In the genomic region with DNA sequence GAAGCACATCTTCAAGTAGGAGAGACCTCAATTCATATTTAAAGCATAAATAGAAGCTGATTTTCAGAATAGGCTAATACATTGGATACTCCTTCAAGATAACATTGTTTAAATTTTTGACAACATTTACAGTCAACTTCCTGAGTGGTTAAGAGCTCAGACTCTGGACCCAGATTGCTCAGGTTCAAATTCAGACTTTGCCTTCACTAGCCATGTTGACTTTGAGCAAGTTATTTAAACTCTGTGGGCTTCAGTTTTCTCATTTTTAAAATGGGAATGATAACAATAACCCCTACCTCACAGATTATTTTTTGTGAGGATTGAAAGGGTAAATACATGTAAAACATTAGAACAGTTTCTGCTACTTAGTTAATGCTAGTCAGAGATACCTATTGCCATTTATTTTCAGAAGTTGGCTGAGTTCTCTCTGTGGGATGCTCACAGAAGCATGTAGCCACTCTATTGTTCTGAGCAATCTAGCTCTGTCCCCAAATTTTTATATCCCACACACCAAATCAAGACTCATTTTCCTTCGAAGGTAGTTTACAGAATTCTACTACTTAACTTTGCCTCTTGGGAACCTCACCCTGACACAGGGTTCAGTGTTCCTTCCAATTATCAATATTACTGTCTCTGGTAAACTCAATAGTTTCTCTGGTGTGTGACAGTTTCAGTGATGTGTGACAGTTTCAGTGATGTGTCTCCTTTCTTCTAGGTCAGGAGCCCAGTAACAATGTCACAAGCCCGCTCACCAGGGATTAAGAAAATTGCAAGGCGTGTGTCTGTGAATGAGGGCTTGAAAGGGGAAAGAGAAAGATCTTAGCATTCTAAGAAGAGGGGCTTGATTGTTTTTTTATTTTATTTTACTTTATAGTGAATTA, we compare ENCODE assay signal across 1 cellular context.
TF ChIP-seq lines count a peak whose summit lies in the region.

No MANE protein-coding gene starts in this region.

TF ChIP-seq in HepG2, 621 proteins besides CTCF, POLR2A, EP300 and RAD21 (continued from another document and continues in another):
- TF ChIP-seq, protein P1, sequence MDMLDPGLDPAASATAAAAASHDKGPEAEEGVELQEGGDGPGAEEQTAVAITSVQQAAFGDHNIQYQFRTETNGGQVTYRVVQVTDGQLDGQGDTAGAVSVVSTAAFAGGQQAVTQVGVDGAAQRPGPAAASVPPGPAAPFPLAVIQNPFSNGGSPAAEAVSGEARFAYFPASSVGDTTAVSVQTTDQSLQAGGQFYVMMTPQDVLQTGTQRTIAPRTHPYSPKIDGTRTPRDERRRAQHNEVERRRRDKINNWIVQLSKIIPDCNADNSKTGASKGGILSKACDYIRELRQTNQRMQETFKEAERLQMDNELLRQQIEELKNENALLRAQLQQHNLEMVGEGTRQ (IDR thresholded peaks at IDR 0.05; ENCODE audit: low read depth, low read length) = no peak
- TF ChIP-seq, protein P1 (CRISPR knock-in tag; IDR thresholded peaks at IDR 0.05; ENCODE audit: borderline replicate concordance) = no peak
- no peak for TF ChIP-seq ZNF225 (CRISPR knock-in tag; IDR thresholded peaks at IDR 0.05)
- TF ChIP-seq, protein P2, sequence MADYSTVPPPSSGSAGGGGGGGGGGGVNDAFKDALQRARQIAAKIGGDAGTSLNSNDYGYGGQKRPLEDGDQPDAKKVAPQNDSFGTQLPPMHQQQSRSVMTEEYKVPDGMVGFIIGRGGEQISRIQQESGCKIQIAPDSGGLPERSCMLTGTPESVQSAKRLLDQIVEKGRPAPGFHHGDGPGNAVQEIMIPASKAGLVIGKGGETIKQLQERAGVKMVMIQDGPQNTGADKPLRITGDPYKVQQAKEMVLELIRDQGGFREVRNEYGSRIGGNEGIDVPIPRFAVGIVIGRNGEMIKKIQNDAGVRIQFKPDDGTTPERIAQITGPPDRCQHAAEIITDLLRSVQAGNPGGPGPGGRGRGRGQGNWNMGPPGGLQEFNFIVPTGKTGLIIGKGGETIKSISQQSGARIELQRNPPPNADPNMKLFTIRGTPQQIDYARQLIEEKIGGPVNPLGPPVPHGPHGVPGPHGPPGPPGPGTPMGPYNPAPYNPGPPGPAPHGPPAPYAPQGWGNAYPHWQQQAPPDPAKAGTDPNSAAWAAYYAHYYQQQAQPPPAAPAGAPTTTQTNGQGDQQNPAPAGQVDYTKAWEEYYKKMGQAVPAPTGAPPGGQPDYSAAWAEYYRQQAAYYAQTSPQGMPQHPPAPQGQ (CRISPR knock-in tag; IDR thresholded peaks at IDR 0.05; ENCODE audit: borderline replicate concordance) = no peak
- no peak for TF ChIP-seq ZNF333 (CRISPR knock-in tag; IDR thresholded peaks at IDR 0.05; ENCODE audit: borderline replicate concordance)
- no peak for TF ChIP-seq SP4 (CRISPR knock-in tag; IDR thresholded peaks at IDR 0.05)
- TF ChIP-seq, protein P3, sequence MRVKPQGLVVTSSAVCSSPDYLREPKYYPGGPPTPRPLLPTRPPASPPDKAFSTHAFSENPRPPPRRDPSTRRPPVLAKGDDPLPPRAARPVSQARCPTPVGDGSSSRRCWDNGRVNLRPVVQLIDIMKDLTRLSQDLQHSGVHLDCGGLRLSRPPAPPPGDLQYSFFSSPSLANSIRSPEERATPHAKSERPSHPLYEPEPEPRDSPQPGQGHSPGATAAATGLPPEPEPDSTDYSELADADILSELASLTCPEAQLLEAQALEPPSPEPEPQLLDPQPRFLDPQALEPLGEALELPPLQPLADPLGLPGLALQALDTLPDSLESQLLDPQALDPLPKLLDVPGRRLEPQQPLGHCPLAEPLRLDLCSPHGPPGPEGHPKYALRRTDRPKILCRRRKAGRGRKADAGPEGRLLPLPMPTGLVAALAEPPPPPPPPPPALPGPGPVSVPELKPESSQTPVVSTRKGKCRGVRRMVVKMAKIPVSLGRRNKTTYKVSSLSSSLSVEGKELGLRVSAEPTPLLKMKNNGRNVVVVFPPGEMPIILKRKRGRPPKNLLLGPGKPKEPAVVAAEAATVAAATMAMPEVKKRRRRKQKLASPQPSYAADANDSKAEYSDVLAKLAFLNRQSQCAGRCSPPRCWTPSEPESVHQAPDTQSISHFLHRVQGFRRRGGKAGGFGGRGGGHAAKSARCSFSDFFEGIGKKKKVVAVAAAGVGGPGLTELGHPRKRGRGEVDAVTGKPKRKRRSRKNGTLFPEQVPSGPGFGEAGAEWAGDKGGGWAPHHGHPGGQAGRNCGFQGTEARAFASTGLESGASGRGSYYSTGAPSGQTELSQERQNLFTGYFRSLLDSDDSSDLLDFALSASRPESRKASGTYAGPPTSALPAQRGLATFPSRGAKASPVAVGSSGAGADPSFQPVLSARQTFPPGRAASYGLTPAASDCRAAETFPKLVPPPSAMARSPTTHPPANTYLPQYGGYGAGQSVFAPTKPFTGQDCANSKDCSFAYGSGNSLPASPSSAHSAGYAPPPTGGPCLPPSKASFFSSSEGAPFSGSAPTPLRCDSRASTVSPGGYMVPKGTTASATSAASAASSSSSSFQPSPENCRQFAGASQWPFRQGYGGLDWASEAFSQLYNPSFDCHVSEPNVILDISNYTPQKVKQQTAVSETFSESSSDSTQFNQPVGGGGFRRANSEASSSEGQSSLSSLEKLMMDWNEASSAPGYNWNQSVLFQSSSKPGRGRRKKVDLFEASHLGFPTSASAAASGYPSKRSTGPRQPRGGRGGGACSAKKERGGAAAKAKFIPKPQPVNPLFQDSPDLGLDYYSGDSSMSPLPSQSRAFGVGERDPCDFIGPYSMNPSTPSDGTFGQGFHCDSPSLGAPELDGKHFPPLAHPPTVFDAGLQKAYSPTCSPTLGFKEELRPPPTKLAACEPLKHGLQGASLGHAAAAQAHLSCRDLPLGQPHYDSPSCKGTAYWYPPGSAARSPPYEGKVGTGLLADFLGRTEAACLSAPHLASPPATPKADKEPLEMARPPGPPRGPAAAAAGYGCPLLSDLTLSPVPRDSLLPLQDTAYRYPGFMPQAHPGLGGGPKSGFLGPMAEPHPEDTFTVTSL (CRISPR knock-in tag; IDR thresholded peaks at IDR 0.05; ENCODE audit: borderline replicate concordance) = peak; percentile 93; the same call in 1 of the 2 replicates
- no peak for TF ChIP-seq SAFB2 (CRISPR knock-in tag; IDR thresholded peaks at IDR 0.05; ENCODE audit: borderline replicate concordance, low read depth)
- TF ChIP-seq ELF3 (CRISPR knock-in tag; IDR thresholded peaks at IDR 0.05) = 0 out of 2 replicates have a peak, but pooled peaks have one; percentile 16
- peak; percentile 35 for TF ChIP-seq ASH2L (IDR thresholded peaks at IDR 0.05; ENCODE audit: insufficient read length, low read depth, low read length)
- TF ChIP-seq, protein P4, sequence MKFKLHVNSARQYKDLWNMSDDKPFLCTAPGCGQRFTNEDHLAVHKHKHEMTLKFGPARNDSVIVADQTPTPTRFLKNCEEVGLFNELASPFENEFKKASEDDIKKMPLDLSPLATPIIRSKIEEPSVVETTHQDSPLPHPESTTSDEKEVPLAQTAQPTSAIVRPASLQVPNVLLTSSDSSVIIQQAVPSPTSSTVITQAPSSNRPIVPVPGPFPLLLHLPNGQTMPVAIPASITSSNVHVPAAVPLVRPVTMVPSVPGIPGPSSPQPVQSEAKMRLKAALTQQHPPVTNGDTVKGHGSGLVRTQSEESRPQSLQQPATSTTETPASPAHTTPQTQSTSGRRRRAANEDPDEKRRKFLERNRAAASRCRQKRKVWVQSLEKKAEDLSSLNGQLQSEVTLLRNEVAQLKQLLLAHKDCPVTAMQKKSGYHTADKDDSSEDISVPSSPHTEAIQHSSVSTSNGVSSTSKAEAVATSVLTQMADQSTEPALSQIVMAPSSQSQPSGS (CRISPR knock-in tag; IDR thresholded peaks at IDR 0.05) = 0 out of 2 replicates have a peak, but pooled peaks have one; percentile 18
- TF ChIP-seq ZNF329 (CRISPR knock-in tag; IDR thresholded peaks at IDR 0.05; ENCODE audit: low read depth) = no peak
- TF ChIP-seq, protein P5, sequence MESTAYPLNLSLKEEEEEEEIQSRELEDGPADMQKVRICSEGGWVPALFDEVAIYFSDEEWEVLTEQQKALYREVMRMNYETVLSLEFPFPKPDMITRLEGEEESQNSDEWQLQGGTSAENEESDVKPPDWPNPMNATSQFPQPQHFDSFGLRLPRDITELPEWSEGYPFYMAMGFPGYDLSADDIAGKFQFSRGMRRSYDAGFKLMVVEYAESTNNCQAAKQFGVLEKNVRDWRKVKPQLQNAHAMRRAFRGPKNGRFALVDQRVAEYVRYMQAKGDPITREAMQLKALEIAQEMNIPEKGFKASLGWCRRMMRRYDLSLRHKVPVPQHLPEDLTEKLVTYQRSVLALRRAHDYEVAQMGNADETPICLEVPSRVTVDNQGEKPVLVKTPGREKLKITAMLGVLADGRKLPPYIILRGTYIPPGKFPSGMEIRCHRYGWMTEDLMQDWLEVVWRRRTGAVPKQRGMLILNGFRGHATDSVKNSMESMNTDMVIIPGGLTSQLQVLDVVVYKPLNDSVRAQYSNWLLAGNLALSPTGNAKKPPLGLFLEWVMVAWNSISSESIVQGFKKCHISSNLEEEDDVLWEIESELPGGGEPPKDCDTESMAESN (CRISPR knock-in tag; conservative IDR thresholded peaks at IDR 0.05) = no peak
- no peak for TF ChIP-seq NONO (IDR thresholded peaks at IDR 0.05)
- TF ChIP-seq NONO (CRISPR knock-in tag; conservative IDR thresholded peaks at IDR 0.05) = peak; percentile 55; the same call in 1 of the 2 replicates
- no peak for TF ChIP-seq HNRNPLL (IDR thresholded peaks at IDR 0.05; ENCODE audit: low read depth, low read length, poor library complexity, severe bottlenecking)
- no peak for TF ChIP-seq ZNF839 (CRISPR knock-in tag; IDR thresholded peaks at IDR 0.05; ENCODE audit: borderline replicate concordance)
- TF ChIP-seq RARA (CRISPR knock-in tag; IDR thresholded peaks at IDR 0.05) = peak; percentile 8; the same call in 1 of the 2 replicates
- TF ChIP-seq, protein P6, sequence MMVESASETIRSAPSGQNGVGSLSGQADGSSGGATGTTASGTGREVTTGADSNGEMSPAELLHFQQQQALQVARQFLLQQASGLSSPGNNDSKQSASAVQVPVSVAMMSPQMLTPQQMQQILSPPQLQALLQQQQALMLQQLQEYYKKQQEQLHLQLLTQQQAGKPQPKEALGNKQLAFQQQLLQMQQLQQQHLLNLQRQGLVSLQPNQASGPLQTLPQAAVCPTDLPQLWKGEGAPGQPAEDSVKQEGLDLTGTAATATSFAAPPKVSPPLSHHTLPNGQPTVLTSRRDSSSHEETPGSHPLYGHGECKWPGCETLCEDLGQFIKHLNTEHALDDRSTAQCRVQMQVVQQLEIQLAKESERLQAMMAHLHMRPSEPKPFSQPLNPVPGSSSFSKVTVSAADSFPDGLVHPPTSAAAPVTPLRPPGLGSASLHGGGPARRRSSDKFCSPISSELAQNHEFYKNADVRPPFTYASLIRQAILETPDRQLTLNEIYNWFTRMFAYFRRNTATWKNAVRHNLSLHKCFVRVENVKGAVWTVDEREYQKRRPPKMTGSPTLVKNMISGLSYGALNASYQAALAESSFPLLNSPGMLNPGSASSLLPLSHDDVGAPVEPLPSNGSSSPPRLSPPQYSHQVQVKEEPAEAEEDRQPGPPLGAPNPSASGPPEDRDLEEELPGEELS (CRISPR knock-in tag; IDR thresholded peaks at IDR 0.05) = peak; percentile 27; the same call in 1 of the 2 replicates
- TF ChIP-seq SMYD3 (CRISPR knock-in tag; IDR thresholded peaks at IDR 0.05) = 0 out of 2 replicates have a peak, but pooled peaks have one; percentile 31
- peak; percentile 83 for TF ChIP-seq FOXA3 (CRISPR knock-in tag; IDR thresholded peaks at IDR 0.05)
- TF ChIP-seq YY1 (IDR thresholded peaks at IDR 0.05; ENCODE audit: insufficient read depth, insufficient replicate concordance, low read depth, low read length) = no peak
- TF ChIP-seq, protein P7, sequence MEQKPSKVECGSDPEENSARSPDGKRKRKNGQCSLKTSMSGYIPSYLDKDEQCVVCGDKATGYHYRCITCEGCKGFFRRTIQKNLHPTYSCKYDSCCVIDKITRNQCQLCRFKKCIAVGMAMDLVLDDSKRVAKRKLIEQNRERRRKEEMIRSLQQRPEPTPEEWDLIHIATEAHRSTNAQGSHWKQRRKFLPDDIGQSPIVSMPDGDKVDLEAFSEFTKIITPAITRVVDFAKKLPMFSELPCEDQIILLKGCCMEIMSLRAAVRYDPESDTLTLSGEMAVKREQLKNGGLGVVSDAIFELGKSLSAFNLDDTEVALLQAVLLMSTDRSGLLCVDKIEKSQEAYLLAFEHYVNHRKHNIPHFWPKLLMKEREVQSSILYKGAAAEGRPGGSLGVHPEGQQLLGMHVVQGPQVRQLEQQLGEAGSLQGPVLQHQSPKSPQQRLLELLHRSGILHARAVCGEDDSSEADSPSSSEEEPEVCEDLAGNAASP (CRISPR knock-in tag; IDR thresholded peaks at IDR 0.05; ENCODE audit: borderline replicate concordance) = 0 out of 2 replicates have a peak, but pooled peaks have one; percentile 10
- no peak for TF ChIP-seq MEIS2 (CRISPR knock-in tag; IDR thresholded peaks at IDR 0.05)
- TF ChIP-seq BRCA1 (CRISPR knock-in tag; IDR thresholded peaks at IDR 0.05) = no peak
- 0 out of 2 replicates have a peak, but pooled peaks have one; percentile 37 for TF ChIP-seq ZSCAN29 (CRISPR knock-in tag; conservative IDR thresholded peaks at IDR 0.05)
- 0 out of 2 replicates have a peak, but pooled peaks have one; percentile 20 for TF ChIP-seq RCOR2 (CRISPR knock-in tag; IDR thresholded peaks at IDR 0.05)
- 0 out of 2 replicates have a peak, but pooled peaks have one; percentile 30 for TF ChIP-seq MIXL1 (CRISPR knock-in tag; IDR thresholded peaks at IDR 0.05)
- peak; percentile 68 for TF ChIP-seq TEAD3 (CRISPR knock-in tag; optimal IDR thresholded peaks at IDR 0.05; ENCODE audit: borderline replicate concordance)
- TF ChIP-seq NFIC (IDR thresholded peaks at IDR 0.05; ENCODE audit: low read length) = peak; percentile 69; the same call in 1 of the 2 replicates
- TF ChIP-seq EHMT2 (IDR thresholded peaks at IDR 0.05; ENCODE audit: borderline replicate concordance, low read depth, low read length) = peak; percentile 44; the same call in 1 of the 2 replicates
- TF ChIP-seq, protein P8, sequence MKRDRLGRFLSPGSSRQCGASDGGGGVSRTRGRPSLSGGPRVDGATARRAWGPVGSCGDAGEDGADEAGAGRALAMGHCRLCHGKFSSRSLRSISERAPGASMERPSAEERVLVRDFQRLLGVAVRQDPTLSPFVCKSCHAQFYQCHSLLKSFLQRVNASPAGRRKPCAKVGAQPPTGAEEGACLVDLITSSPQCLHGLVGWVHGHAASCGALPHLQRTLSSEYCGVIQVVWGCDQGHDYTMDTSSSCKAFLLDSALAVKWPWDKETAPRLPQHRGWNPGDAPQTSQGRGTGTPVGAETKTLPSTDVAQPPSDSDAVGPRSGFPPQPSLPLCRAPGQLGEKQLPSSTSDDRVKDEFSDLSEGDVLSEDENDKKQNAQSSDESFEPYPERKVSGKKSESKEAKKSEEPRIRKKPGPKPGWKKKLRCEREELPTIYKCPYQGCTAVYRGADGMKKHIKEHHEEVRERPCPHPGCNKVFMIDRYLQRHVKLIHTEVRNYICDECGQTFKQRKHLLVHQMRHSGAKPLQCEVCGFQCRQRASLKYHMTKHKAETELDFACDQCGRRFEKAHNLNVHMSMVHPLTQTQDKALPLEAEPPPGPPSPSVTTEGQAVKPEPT (CRISPR knock-in tag; IDR thresholded peaks at IDR 0.05; ENCODE audit: low read depth) = no peak
- no peak for TF ChIP-seq ZNF282 (IDR thresholded peaks at IDR 0.05; ENCODE audit: partially characterized antibody)
- TF ChIP-seq FOXC1 (CRISPR knock-in tag; IDR thresholded peaks at IDR 0.05; ENCODE audit: borderline replicate concordance) = no peak
- no peak for TF ChIP-seq SNRNP70 (IDR thresholded peaks at IDR 0.05; ENCODE audit: low read depth, low read length)
